Comparison of ENCODE assay signal across 8 cellular contexts in the genomic region with DNA sequence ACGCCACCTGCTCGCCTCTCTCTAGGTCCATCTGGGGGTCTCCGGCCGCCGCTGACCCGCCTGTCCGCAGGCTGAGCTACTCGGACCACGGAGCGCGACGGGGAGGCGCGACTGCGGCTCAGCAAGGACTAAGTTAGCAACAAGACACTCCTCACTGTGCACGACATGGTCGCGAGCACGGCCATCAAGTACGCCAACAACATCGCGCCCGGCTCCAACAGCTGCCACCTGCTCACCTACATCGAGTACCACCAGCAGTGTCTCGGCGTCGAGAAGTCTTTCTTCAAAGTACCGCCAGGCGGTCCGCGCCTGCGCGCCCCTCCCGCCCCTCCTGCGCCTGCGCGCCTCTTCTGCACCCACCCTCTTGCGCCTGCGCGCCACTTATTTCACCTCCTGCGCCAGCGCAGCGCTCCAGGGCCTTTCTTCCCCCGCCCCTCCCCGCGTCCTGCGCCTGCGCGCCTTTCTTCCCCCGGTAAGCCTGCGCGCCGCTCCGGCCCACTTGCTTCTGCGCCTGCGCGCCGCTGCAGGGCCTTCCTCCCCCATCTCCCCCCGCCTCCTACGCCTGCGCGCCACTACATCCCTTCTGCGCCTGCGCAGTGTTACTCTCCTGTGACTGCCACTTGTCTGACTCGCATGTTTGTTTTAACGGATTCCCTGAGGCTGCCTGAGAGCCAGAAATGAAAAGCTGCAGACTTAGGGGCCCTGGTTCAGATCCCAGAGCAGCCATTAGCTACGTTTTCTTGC.
DNase-seq lines count a peak whose midpoint lies in the region; ATAC-seq and TF ChIP-seq lines count a peak whose summit lies in the region.

No MANE protein-coding gene starts in this region.

- intact Hi-C loops in left lung (cut with DNase I): no loop called here

- peak overlapping the region; percentile 67 to 68 for H3K4me3 ChIP-seq in left lung

- H3K36me3 ChIP-seq in left lung: no peaks in the 10 kb centered on the region

- TF ChIP-seq CTCF in C4-2B (conservative IDR thresholded peaks at IDR 0.05): no peak
- TF ChIP-seq CTCF in left lung (IDR thresholded peaks at IDR 0.05): peak; percentile 23 to 63

- H3K27me3 ChIP-seq in left lung: no peaks in the 10 kb centered on the region

- peak; percentile 99 for DNase-seq in NCI-H69 (lab: John Stamatoyannopoulos, UW)
- peak; percentile 98 to 99 for DNase-seq in activated CD4-positive, alpha-beta T cell treated with anti-CD3 and anti-CD28 coated beads, Interleukin-2, amount 50 U/mL, for 24 hours (ENCODE audit: low read depth in 1 of 2, low spot score in 1 of 2)
- peak; percentile 99 for DNase-seq in dermis blood vessel endothelial cell
- peak; percentile 98 to 100 for DNase-seq in left lung
- peak; percentile 99 for DNase-seq in stimulated activated CD4-positive, alpha-beta T cell treated with anti-CD3 and anti-CD28 coated beads, Interleukin-2, amount 100 ng/mL, for 4 hours (ENCODE audit: low read depth)

- no peaks in the 10 kb centered on the region for H3K9me3 ChIP-seq in left lung

- H3K27ac ChIP-seq in C4-2B: peak overlapping the region; percentile 87
- peak overlapping the region; percentile 76 to 82 for H3K27ac ChIP-seq in left lung

- peak; percentile 78 for ATAC-seq in GM19328 (IDR thresholded peaks at IDR 0.05; ENCODE audit: unreplicated experiment)
- ATAC-seq in HG03520 (IDR thresholded peaks at IDR 0.05; ENCODE audit: unreplicated experiment): peak; percentile 78
- peak; percentile 96 for ATAC-seq in left lung

- peaks cover 8 to 16% of the 10 kb centered on the region in 2 donors for H3K4me1 ChIP-seq in left lung

Comparison
In these comparisons a context has a peak if more than half of its experiments do, and no peak if none do; other contexts are left out.
1. Peak in every context shown above with its lines: DNase-seq, ATAC-seq, H3K4me3 ChIP-seq and H3K27ac ChIP-seq.